ENCODE assay signal across 20 cellular contexts in genomic region chr7:71708710-71709109, GRCh38.
DNase-seq lines count a peak whose midpoint lies in the region; ATAC-seq, FAIRE-seq and TF ChIP-seq lines count a peak whose summit lies in the region.
"Had no signal": no experiment of that assay in that cellular context is flagged by ENCODE, and none has a peak within 500 bp of the region (broad histone marks: within the 10 kb centered on the region; RNA-seq: fewer than 3 reads in every experiment).

No MANE protein-coding gene starts in this region.

- H3K27ac ChIP-seq in HEK293 (ENCODE audit: extremely low read depth, low read depth, low read length): no peak overlapping the region
- no peak overlapping the region for H3K27ac ChIP-seq in H1 (ENCODE audit: low read depth, low read length)
- H3K27ac ChIP-seq: 22Rv1; A549; BLaER1 treated with 17β-estradiol and CSF1 and Interleukin-3, amounts not matched to agents 10 nM and 100 nM; C4-2B had no signal

- H4K91ac ChIP-seq in H1 (replicated peaks; ENCODE audit: insufficient read length, low read length): no peak overlapping the region

- no peak overlapping the region for H3K4ac ChIP-seq in H1 (replicated peaks; ENCODE audit: insufficient read length, low read depth, low read length)

- H3K56ac ChIP-seq in H1 (replicated peaks; ENCODE audit: insufficient read length, low read depth, low read length): no peak overlapping the region

- H3K18ac ChIP-seq in H1 (ENCODE audit: extremely low read depth, low read length): no peak overlapping the region

- no peaks in the 10 kb centered on the region for H3K79me1 ChIP-seq in H1 (ENCODE audit: low read depth, low read length)

- POLR2A ChIA-PET in HEK293 (lab: Yijun Ruan, JAX) (no interaction called here), WTC11 (lab: Charles Lee) (no interaction called here), H1 (lab: Charles Lee; ENCODE audit: partially characterized antibody) (interaction anchor here (0.7 kb wide), 1 partner anchor 122 kb away, joined by 3 read pairs; no protein-coding TSS in a partner anchor)

- TF ChIP-seq POLR2A in H1 (IDR thresholded peaks at IDR 0.05; ENCODE audit: control extremely low read depth in 1 of 2, low read depth in 2 of 2, low read length in 2 of 2): no peak

- no peak overlapping the region for H2BK120ac ChIP-seq in H1 (replicated peaks; ENCODE audit: low read depth, low read length)

- H3K23ac ChIP-seq in H1 (ENCODE audit: insufficient read length): no peak overlapping the region

- no peak overlapping the region for H3K27ac Mint-ChIP-seq in WTC11
- H3K27ac Mint-ChIP-seq: B cell; CD4-positive, alpha-beta T cell; CD8-positive, alpha-beta T cell had no signal

- TF ChIP-seq CTCF in HEK293 (tag by site-specific recombination; IDR thresholded peaks at IDR 0.05) (no peak), WTC11 (IDR thresholded peaks at IDR 0.05) (no peak), H1 (IDR thresholded peaks at IDR 0.05; ENCODE audit: control extremely low read depth in 1 of 3, insufficient read depth in 1 of 3, low read depth in 1 of 3, low read length in 3 of 3) (no peak)

- no peaks in the 10 kb centered on the region for H4K20me1 ChIP-seq in H1 (replicated peaks in 1 of 2; ENCODE audit: control insufficient read depth in 1 of 2, insufficient read depth in 2 of 2, low read length in 2 of 2)
- H4K20me1 ChIP-seq: BLaER1 treated with 17β-estradiol and CSF1 and Interleukin-3, amounts not matched to agents 10 nM and 100 nM had no signal

- WGBS in H1 (ENCODE audit: extremely low coverage in 1 of 2, insufficient coverage in 1 of 2, insufficient read length in 1 of 2, insufficient replicate concordance in 2 of 2, low coverage in 1 of 2, low lambda C conversion rate in 2 of 2, missing lambda C conversion rate in 1 of 2), 2 experiments: 80% methylated on average over 2 of the region's 2 CpGs; no CpG with 5 or more reads in 1 of the 2 experiments

- H3K4me1 ChIP-seq in HEK293 (ENCODE audit: control insufficient read depth, insufficient read depth, low read length) (no peaks in the 10 kb centered on the region), H1 (replicated peaks in 1 of 4; ENCODE audit: control insufficient read depth in 3 of 4, insufficient read depth in 4 of 4, low read length in 3 of 4) (no peaks in the 10 kb centered on the region)
- H3K4me1 ChIP-seq: A549, Caco-2 had no signal

- H3K27me3 Mint-ChIP-seq in WTC11 (ENCODE audit: low read depth): no peaks in the 10 kb centered on the region
- H3K27me3 Mint-ChIP-seq: B cell; CD4-positive, alpha-beta T cell had no signal

- H3K4me3 Mint-ChIP-seq in WTC11: no peak overlapping the region
- H3K4me3 Mint-ChIP-seq: B cell; CD4-positive, alpha-beta T cell; CD8-positive, alpha-beta T cell had no signal

- DNase-seq in WTC11 (ENCODE audit: low spot score) (no peak), H1 (ENCODE audit: low read depth in 1 of 2, low spot score in 2 of 2) (no peak), NCI-H1417 treated with DMSO at 0.1 percent for 48 hours (lab: John Stamatoyannopoulos, UW) (no peak)
- DNase-seq: AML-193; Caco-2; Calu3; CD4-positive, alpha-beta T cell; CD8-positive, alpha-beta T cell; DMS79 treated with DMSO at 0.1 percent for 48 hours; GF-D8 had no signal

- H3K9ac ChIP-seq in H1 (replicated peaks in 1 of 4; ENCODE audit: extremely low read depth in 1 of 4, low read depth in 3 of 4, low read length in 3 of 4): no peak overlapping the region
- H3K9ac ChIP-seq: BLaER1 treated with 17β-estradiol and CSF1 and Interleukin-3, amounts not matched to agents 10 nM and 100 nM had no signal

- H2AFZ ChIP-seq in H1 (ENCODE audit: low read length): no peak overlapping the region

- no peak overlapping the region for H2BK15ac ChIP-seq in H1 (ENCODE audit: low read length)

- no peak overlapping the region for H4K5ac ChIP-seq in H1 (ENCODE audit: insufficient read length, low read depth, low read length)

- no peaks in the 10 kb centered on the region for H3K4me1 Mint-ChIP-seq in WTC11
- H3K4me1 Mint-ChIP-seq: B cell had no signal

- H2AK5ac ChIP-seq in H1 (ENCODE audit: low read depth, low read length): no peak overlapping the region

- H3K14ac ChIP-seq in H1 (ENCODE audit: insufficient read length): no peak overlapping the region

- TF ChIP-seq EP300 in H1 (IDR thresholded peaks at IDR 0.05; ENCODE audit: borderline replicate concordance in 1 of 2, low read depth in 2 of 2, low read length in 2 of 2): no peak

- no peaks in the 10 kb centered on the region for H3K23me2 ChIP-seq in H1 (ENCODE audit: low read depth, low read length)

- no peak overlapping the region for H2BK12ac ChIP-seq in H1 (ENCODE audit: low read depth, low read length)

- CTCF ChIA-PET in HEK293 (lab: Yijun Ruan, JAX): no interaction called here
- CTCF ChIA-PET in WTC11 (lab: Charles Lee): no interaction called here
- CTCF ChIA-PET in H1 (lab: Charles Lee; ENCODE audit: partially characterized antibody): no interaction called here

- H2BK5ac ChIP-seq in H1 (ENCODE audit: low read depth, low read length): no peak overlapping the region

- no peak overlapping the region for H3K4me2 ChIP-seq in H1 (ENCODE audit: insufficient read depth in 1 of 2, low read depth in 2 of 2, low read length in 2 of 2)
- H3K4me2 ChIP-seq: A549; BLaER1 treated with 17β-estradiol and CSF1 and Interleukin-3, amounts not matched to agents 10 nM and 100 nM had no signal

- H3K4me3 ChIP-seq in HEK293 (ENCODE audit: low read depth, low read length) (no peak overlapping the region), H1 (ENCODE audit: extremely low read depth in 1 of 4, insufficient read depth in 2 of 4, low read depth in 3 of 4, low read length in 4 of 4) (no peak overlapping the region)
- H3K4me3 ChIP-seq: A549; BLaER1 treated with 17β-estradiol and CSF1 and Interleukin-3, amounts not matched to agents 10 nM and 100 nM had no signal

- ATAC-seq in WTC11 (no peak), GM18858 (IDR thresholded peaks at IDR 0.05; ENCODE audit: unreplicated experiment) (no peak)
- ATAC-seq: A549; CD8-positive, alpha-beta T cell had no signal

- H3K79me2 ChIP-seq in H1 (ENCODE audit: control insufficient read depth in 1 of 2, insufficient read depth in 2 of 2, low read length in 2 of 2): no peaks in the 10 kb centered on the region

- peaks cover 46% of the 10 kb centered on the region for H3K9me3 Mint-ChIP-seq in WTC11

- FAIRE-seq in H1 (lab: Jason Lieb, UNC): no peak
- FAIRE-seq: A549, D721Med, G401.6, GM12891 had no signal

- no peaks in the 10 kb centered on the region for H3K27me3 ChIP-seq in H1 (replicated peaks in 1 of 4; ENCODE audit: control insufficient read depth in 3 of 4, extremely low read depth in 1 of 4, insufficient read depth in 3 of 4, low read length in 3 of 4)
- H3K27me3 ChIP-seq: BLaER1 treated with 17β-estradiol and CSF1 and Interleukin-3, amounts not matched to agents 10 nM and 100 nM had no signal

- no peak overlapping the region for H4K8ac ChIP-seq in H1 (ENCODE audit: extremely low read depth, insufficient read depth, low read length)

- TF ChIP-seq RAD21 in H1 (IDR thresholded peaks at IDR 0.05 in 1 of 2, conservative IDR thresholded peaks at IDR 0.05 in 1 of 2; ENCODE audit: low read depth in 2 of 2, low read length in 2 of 2): no peak

- H3K9me3 ChIP-seq in HEK293 (ENCODE audit: control insufficient read depth, insufficient read depth, low read depth, low read length) (no peaks in the 10 kb centered on the region), H1 (ENCODE audit: insufficient read depth in 2 of 2, low read depth in 1 of 2, low read length in 1 of 2) (peaks cover 0 to 4% of the 10 kb centered on the region in 2 experiments; a peak in 2 of 4 replicates)
- H3K9me3 ChIP-seq: A549, Caco-2 had no signal

- no peak overlapping the region for H2BK20ac ChIP-seq in H1 (ENCODE audit: low read length)

- no peaks in the 10 kb centered on the region for H3K36me3 ChIP-seq in HEK293 (ENCODE audit: control insufficient read depth in 2 of 2, insufficient read depth in 1 of 2, low read length in 2 of 2)
- peaks cover 0 to 4% (median 0%) of the 10 kb centered on the region in 4 experiments; a peak in 1 of 8 replicates for H3K36me3 ChIP-seq in H1 (ENCODE audit: control insufficient read depth in 2 of 4, insufficient read depth in 4 of 4, low read length in 3 of 4)
- H3K36me3 ChIP-seq: BLaER1 treated with 17β-estradiol and CSF1 and Interleukin-3, amounts not matched to agents 10 nM and 100 nM had no signal

- peaks cover 62% of the 10 kb centered on the region for H3K36me3 Mint-ChIP-seq in WTC11
- H3K36me3 Mint-ChIP-seq: CD8-positive, alpha-beta T cell had no signal

TF ChIP-seq in HEK293, 187 proteins besides CTCF, POLR2A, EP300 and RAD21:
- peak; percentile 40; the same call in 1 of the 2 replicates for TF ChIP-seq ZNF146 (tag by site-specific recombination; IDR thresholded peaks at IDR 0.05)
- no peak for TF ChIP-seq ZNF596 (tag by site-specific recombination; IDR thresholded peaks at IDR 0.05)

TF ChIP-seq in WTC11, 78 proteins besides CTCF, POLR2A, EP300 and RAD21:
- TF ChIP-seq ZNF219 (CRISPR knock-in tag; IDR thresholded peaks at IDR 0.05; ENCODE audit: borderline replicate concordance) (no peak), GTF2I (CRISPR knock-in tag; conservative IDR thresholded peaks at IDR 0.05) (peak; percentile 68), ZNF416 (CRISPR knock-in tag; IDR thresholded peaks at IDR 0.05) (no peak), ELF4 (CRISPR knock-in tag; IDR thresholded peaks at IDR 0.05; ENCODE audit: low read depth) (no peak)

TF ChIP-seq in H1, 55 proteins besides CTCF, POLR2A, EP300 and RAD21:
- TF ChIP-seq PHF8 (conservative IDR thresholded peaks at IDR 0.05; ENCODE audit: low read depth, low read length) (no peak), CEBPB (IDR thresholded peaks at IDR 0.05; ENCODE audit: low read depth, low read length) (no peak), KDM1A (IDR thresholded peaks at IDR 0.05; ENCODE audit: borderline replicate concordance, low read length) (0 out of 2 replicates have a peak, but pooled peaks have one; percentile 79), NRF1 (IDR thresholded peaks at IDR 0.05; ENCODE audit: low read depth, low read length) (no peak), TCF12 (IDR thresholded peaks at IDR 0.05; ENCODE audit: low read depth, low read length) (no peak), CTBP2 (IDR thresholded peaks at IDR 0.05; ENCODE audit: borderline replicate concordance, insufficient read depth, insufficient read length, low read length) (no peak), BACH1 (IDR thresholded peaks at IDR 0.05; ENCODE audit: low read length) (no peak), HDAC2 (IDR thresholded peaks at IDR 0.05; ENCODE audit: borderline replicate concordance in 1 of 2, low read depth in 2 of 2, low read length in 2 of 2) (no peak)
